Comparison of ENCODE assay signal across 8 cellular contexts in the genomic region with DNA sequence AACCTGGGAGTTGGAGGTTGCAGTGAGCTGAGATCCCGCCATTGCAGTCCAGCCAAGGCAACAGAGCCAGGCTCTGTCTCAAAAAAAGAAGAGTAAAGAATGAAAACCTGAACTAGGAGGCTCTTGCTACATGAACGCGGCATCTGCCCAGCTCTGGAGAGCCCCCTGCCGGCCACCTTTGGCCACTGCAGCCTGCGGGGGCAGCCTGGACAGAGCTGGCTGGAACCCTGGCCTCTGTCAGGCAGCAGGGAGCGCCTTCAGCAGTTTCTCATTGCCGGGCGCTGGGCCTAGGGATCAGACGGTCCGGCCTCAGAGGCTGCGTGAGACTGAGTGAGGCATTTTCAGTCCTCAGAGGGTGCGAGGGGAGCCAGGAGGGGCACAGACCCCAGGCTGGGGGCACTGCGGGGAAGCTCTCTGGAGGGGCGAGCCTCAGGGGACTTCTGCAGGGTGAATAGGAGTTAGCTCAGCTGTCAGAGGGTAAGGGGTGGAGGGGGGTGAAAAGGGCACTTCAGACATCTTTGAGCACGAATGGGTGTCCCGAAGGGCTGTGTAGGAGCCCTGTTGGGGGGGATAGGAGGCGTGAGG.
DNase-seq lines count a peak whose midpoint lies in the region; ATAC-seq and TF ChIP-seq lines count a peak whose summit lies in the region.

No MANE protein-coding gene starts in this region.

- H3K27me3 ChIP-seq in brain microvascular endothelial cell (replicated peaks) = peaks cover 27% of the 10 kb centered on the region

- peak; percentile 81 for DNase-seq in CD1c-positive myeloid dendritic cell (ENCODE audit: extremely low spot score)
- DNase-seq in NCI-H1417 (lab: John Stamatoyannopoulos, UW) = peak; percentile 81 to 88 (median 86)
- DNase-seq in UCSD-AML1 (lab: John Stamatoyannopoulos, UW; ENCODE audit: unreplicated experiment) = peak; percentile 81
- peak; percentile 80 for DNase-seq in brain microvascular endothelial cell
- DNase-seq in stimulated activated CD4-positive, alpha-beta T cell treated with anti-CD3 and anti-CD28 coated beads, Interleukin-12 subunit alpha, Interleukin-12 subunit beta, amount 100 ng/mL, for 4 hours = peak; percentile 75

- H3K36me3 ChIP-seq in brain microvascular endothelial cell (replicated peaks) = no peaks in the 10 kb centered on the region

- H3K4me3 ChIP-seq in brain microvascular endothelial cell (ENCODE audit: low read depth, low read length) (no peak overlapping the region), iPS-18c (ENCODE audit: insufficient read depth, low read depth, low read length) (peak overlapping the region; percentile 4; the same call in 1 of the 2 replicates)

- H3K9me3 ChIP-seq in iPS-18c (ENCODE audit: control insufficient read depth, insufficient read depth, low read length) = peaks cover 2% of the 10 kb centered on the region

- H3K27ac ChIP-seq in brain microvascular endothelial cell = no peak overlapping the region

- in situ Hi-C loops in brain microvascular endothelial cell (cut with HindIII; ENCODE audit: low pct_ligation_motif_present, low sequenced_read_pairs) = no loop called here

- TF ChIP-seq CTCF in brain microvascular endothelial cell (IDR thresholded peaks at IDR 0.05; ENCODE audit: low read depth, low read length, missing control alignments) = peak; percentile 100

- ATAC-seq in GM21367 (IDR thresholded peaks at IDR 0.05; ENCODE audit: unreplicated experiment) = peak; percentile 52
- no peak for ATAC-seq in GM21576 (IDR thresholded peaks at IDR 0.05; ENCODE audit: unreplicated experiment)
